In genomic region chr1:179234863-179235262, GRCh38 we compare ENCODE assay signal across 25 cellular contexts.
"Had no signal": no experiment of that assay in that cellular context is flagged by ENCODE, and none has a peak within 500 bp of the region (broad histone marks: within the 10 kb centered on the region; RNA-seq: fewer than 3 reads in every experiment).

No MANE protein-coding gene starts in this region.

- DNase-seq: activated T-cell treated with anti-CD3 and anti-CD28 coated beads, Interleukin-2, amount 50 U/mL, for 24 hours; effector memory CD4-positive, alpha-beta T cell; gastrocnemius medialis; hippocampal formation; left cardiac atrium; occipital lobe; posterior cingulate gyrus; stimulated activated CD4-positive, alpha-beta T cell treated with anti-CD3 and anti-CD28 coated beads, Interleukin-15, amount 100 ng/mL, for 24 hours; stomach; T-helper 9 cell; uterus had no signal

- H3K9me3 ChIP-seq: gastrocnemius medialis, stomach, suprapubic skin, tibial nerve, uterus had no signal

- H3K27ac ChIP-seq: gastrocnemius medialis, stomach, suprapubic skin, tibial nerve, uterus had no signal

- H3K36me3 ChIP-seq: gastrocnemius medialis, stomach, suprapubic skin, tibial nerve, uterus had no signal

- H3K27me3 Mint-ChIP-seq: activated naive CD8-positive, alpha-beta T cell; activated T-cell treated with anti-CD3 and anti-CD28 coated beads, Interleukin-2, amount 50 U/mL, for 24 hours; activated T-helper 17 cell treated with anti-CD3 and anti-CD28 coated beads, Interleukin-2, amount 50 U/mL, for 72 hours; central memory CD8-positive, alpha-beta T cell; memory B cell; stimulated activated memory B cell treated with anti-CD40 and anti-IgM and Interleukin-4, amounts not matched to agents 10 μg/mL and 1 μg/mL and 100 μg/mL, for 72 hours had no signal

- FAIRE-seq: astrocyte, colon had no signal

- H3K4me3 Mint-ChIP-seq: activated naive CD8-positive, alpha-beta T cell; activated T-cell treated with anti-CD3 and anti-CD28 coated beads, Interleukin-2, amount 50 U/mL, for 24 hours; activated T-helper 17 cell treated with anti-CD3 and anti-CD28 coated beads, Interleukin-2, amount 50 U/mL, for 72 hours; central memory CD8-positive, alpha-beta T cell; memory B cell; nephron; stimulated activated memory B cell treated with anti-CD40 and anti-IgM and Interleukin-4, amounts not matched to agents 10 μg/mL and 1 μg/mL and 100 μg/mL, for 72 hours; WTC11 had no signal

- H3K4me2 ChIP-seq: smooth muscle cell had no signal

- H3K4me3 ChIP-seq: gastrocnemius medialis, smooth muscle cell, stomach, suprapubic skin, tibial nerve, uterus had no signal

- H3K36me3 Mint-ChIP-seq: activated naive CD8-positive, alpha-beta T cell; stimulated activated memory B cell treated with anti-CD40 and anti-IgM and Interleukin-4, amounts not matched to agents 10 μg/mL and 1 μg/mL and 100 μg/mL, for 72 hours; WTC11 had no signal

- ATAC-seq: activated T-helper 17 cell treated with anti-CD3 and anti-CD28 coated beads, Interleukin-2, amount 50 U/mL, for 72 hours; esophagus mucosa; gastrocnemius medialis; left cardiac atrium; sciatic nerve; stimulated activated memory B cell treated with anti-CD40 and anti-IgM and Interleukin-4, amounts not matched to agents 10 μg/mL and 1 μg/mL and 100 μg/mL, for 72 hours; WTC11 had no signal

- H3K9me3 Mint-ChIP-seq: activated T-cell treated with anti-CD3 and anti-CD28 coated beads, Interleukin-2, amount 50 U/mL, for 24 hours; activated T-helper 17 cell treated with anti-CD3 and anti-CD28 coated beads, Interleukin-2, amount 50 U/mL, for 72 hours; central memory CD8-positive, alpha-beta T cell; memory B cell; nephron; stimulated activated memory B cell treated with anti-CD40 and anti-IgM and Interleukin-4, amounts not matched to agents 10 μg/mL and 1 μg/mL and 100 μg/mL, for 72 hours; WTC11 had no signal

- H3K27ac Mint-ChIP-seq: activated naive CD8-positive, alpha-beta T cell; activated T-cell treated with anti-CD3 and anti-CD28 coated beads, Interleukin-2, amount 50 U/mL, for 24 hours; activated T-helper 17 cell treated with anti-CD3 and anti-CD28 coated beads, Interleukin-2, amount 50 U/mL, for 72 hours; memory B cell; nephron; stimulated activated memory B cell treated with anti-CD40 and anti-IgM and Interleukin-4, amounts not matched to agents 10 μg/mL and 1 μg/mL and 100 μg/mL, for 72 hours; WTC11 had no signal

- H3K4me1 ChIP-seq: gastrocnemius medialis, uterus had no signal

- H3K4me1 Mint-ChIP-seq: central memory CD8-positive, alpha-beta T cell had no signal

- H3K27me3 ChIP-seq: gastrocnemius medialis, stomach, suprapubic skin, tibial nerve, uterus had no signal
